Comparison of ENCODE assay signal across 1 cellular context in the genomic region with DNA sequence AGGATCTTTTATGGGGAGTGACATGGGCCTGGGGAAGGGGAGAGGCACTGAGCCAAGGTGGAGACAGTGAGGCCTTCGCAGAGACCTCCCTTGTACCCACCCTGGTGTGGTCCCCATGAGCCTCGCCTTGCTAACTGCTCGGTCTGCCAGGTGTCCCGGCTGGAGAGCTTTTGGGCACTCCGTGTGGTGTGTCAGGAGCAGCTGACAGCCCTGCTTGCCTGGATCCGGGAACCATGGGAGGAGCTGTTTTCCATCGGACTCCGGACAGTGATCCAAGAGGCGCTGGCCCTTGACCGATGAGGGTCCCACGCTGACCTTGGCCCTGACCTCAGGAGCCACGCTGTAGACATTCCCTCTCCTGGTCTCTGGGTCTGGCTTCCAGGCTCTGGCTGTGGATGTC.
TF ChIP-seq lines count a peak whose summit lies in the region.

No MANE protein-coding gene starts in this region.

TF ChIP-seq in SK-N-SH treated with all-trans-retinoic acid at 6 μM for 48 hours, 23 proteins besides CTCF, POLR2A, EP300 and RAD21 (continued from another document):
- TF ChIP-seq, protein P1, sequence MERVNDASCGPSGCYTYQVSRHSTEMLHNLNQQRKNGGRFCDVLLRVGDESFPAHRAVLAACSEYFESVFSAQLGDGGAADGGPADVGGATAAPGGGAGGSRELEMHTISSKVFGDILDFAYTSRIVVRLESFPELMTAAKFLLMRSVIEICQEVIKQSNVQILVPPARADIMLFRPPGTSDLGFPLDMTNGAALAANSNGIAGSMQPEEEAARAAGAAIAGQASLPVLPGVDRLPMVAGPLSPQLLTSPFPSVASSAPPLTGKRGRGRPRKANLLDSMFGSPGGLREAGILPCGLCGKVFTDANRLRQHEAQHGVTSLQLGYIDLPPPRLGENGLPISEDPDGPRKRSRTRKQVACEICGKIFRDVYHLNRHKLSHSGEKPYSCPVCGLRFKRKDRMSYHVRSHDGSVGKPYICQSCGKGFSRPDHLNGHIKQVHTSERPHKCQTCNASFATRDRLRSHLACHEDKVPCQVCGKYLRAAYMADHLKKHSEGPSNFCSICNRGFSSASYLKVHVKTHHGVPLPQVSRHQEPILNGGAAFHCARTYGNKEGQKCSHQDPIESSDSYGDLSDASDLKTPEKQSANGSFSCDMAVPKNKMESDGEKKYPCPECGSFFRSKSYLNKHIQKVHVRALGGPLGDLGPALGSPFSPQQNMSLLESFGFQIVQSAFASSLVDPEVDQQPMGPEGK (CRISPR knock-in tag; IDR thresholded peaks at IDR 0.05; ENCODE audit: borderline replicate concordance): no peak
- TF ChIP-seq TCF4 (CRISPR knock-in tag; IDR thresholded peaks at IDR 0.05; ENCODE audit: borderline replicate concordance) (no peak), BACH2 (CRISPR knock-in tag; IDR thresholded peaks at IDR 0.05; ENCODE audit: borderline replicate concordance) (no peak), ZC3H10 (CRISPR knock-in tag; IDR thresholded peaks at IDR 0.05) (no peak), ZFP30 (CRISPR knock-in tag; IDR thresholded peaks at IDR 0.05) (no peak), ZNF8 (CRISPR knock-in tag; IDR thresholded peaks at IDR 0.05) (no peak), ARNTL (CRISPR knock-in tag; IDR thresholded peaks at IDR 0.05; ENCODE audit: borderline replicate concordance, low read depth) (no peak), ZFP3 (CRISPR knock-in tag; IDR thresholded peaks at IDR 0.05) (no peak), SNAI2 (CRISPR knock-in tag; IDR thresholded peaks at IDR 0.05) (no peak), ZNF565 (CRISPR knock-in tag; conservative IDR thresholded peaks at IDR 0.05; ENCODE audit: low read depth) (no peak)
- TF ChIP-seq, protein P2, sequence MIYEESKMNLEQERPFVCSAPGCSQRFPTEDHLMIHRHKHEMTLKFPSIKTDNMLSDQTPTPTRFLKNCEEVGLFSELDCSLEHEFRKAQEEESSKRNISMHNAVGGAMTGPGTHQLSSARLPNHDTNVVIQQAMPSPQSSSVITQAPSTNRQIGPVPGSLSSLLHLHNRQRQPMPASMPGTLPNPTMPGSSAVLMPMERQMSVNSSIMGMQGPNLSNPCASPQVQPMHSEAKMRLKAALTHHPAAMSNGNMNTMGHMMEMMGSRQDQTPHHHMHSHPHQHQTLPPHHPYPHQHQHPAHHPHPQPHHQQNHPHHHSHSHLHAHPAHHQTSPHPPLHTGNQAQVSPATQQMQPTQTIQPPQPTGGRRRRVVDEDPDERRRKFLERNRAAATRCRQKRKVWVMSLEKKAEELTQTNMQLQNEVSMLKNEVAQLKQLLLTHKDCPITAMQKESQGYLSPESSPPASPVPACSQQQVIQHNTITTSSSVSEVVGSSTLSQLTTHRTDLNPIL (CRISPR knock-in tag; IDR thresholded peaks at IDR 0.05; ENCODE audit: low read depth): no peak
- TF ChIP-seq, protein P3, sequence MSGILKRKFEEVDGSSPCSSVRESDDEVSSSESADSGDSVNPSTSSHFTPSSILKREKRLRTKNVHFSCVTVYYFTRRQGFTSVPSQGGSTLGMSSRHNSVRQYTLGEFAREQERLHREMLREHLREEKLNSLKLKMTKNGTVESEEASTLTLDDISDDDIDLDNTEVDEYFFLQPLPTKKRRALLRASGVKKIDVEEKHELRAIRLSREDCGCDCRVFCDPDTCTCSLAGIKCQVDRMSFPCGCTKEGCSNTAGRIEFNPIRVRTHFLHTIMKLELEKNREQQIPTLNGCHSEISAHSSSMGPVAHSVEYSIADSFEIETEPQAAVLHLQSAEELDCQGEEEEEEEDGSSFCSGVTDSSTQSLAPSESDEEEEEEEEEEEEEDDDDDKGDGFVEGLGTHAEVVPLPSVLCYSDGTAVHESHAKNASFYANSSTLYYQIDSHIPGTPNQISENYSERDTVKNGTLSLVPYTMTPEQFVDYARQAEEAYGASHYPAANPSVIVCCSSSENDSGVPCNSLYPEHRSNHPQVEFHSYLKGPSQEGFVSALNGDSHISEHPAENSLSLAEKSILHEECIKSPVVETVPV (CRISPR knock-in tag; IDR thresholded peaks at IDR 0.05): no peak
